Comparison of ENCODE assay signal across 1 cellular context in genomic region chr6:157853902-157854481, GRCh38.
TF ChIP-seq lines count a peak whose summit lies in the region.

No MANE protein-coding gene starts in this region.

TF ChIP-seq in K562, 482 proteins besides CTCF, POLR2A, EP300 and RAD21:
- TF ChIP-seq NFIC (IDR thresholded peaks at IDR 0.05) (peak; percentile 41; the same call in 1 of the 2 replicates), CXXC5 (CRISPR knock-in tag; IDR thresholded peaks at IDR 0.05) (no peak)
